ENCODE assay signal across 1 cellular context in genomic region chr7:32890553-32891045, GRCh38.
TF ChIP-seq lines count a peak whose summit lies in the region.

No MANE protein-coding gene starts in this region.

TF ChIP-seq in SK-N-SH treated with all-trans-retinoic acid at 6 μM for 48 hours, 23 proteins besides CTCF, POLR2A, EP300 and RAD21 (continued from another document):
- TF ChIP-seq PATZ1 (CRISPR knock-in tag; IDR thresholded peaks at IDR 0.05; ENCODE audit: borderline replicate concordance) = no peak
- no peak for TF ChIP-seq ZFP3 (CRISPR knock-in tag; IDR thresholded peaks at IDR 0.05)
- no peak for TF ChIP-seq POU6F1 (CRISPR knock-in tag; IDR thresholded peaks at IDR 0.05; ENCODE audit: borderline replicate concordance, low read depth)
- TF ChIP-seq ZNF565 (CRISPR knock-in tag; conservative IDR thresholded peaks at IDR 0.05; ENCODE audit: low read depth) = no peak
